19 cellular contexts compared by ENCODE assay signal in the genomic region with DNA sequence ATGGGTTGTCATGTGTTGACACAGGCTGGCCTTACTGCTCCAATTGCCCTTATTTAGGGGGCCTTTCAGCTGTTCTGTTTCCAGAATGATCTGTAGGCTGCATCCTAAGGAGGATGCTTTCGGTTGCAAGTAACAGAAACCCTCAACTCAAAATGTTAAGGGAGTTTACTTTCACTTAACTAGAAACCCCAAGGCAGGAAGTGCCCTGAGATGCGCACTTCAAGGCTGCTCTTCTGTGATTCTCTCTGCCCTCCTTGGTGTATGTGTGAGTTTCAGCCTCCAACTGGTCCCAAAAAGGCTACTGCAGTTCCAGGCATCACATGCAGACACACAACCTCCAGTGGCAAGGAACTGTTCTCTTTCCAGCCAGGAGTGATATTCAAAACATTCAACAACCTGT.
A peak's percentile ranks its signal among the peaks of the same experiment; 100 is the strongest.
DNase-seq lines count a peak whose midpoint lies in the region; ATAC-seq lines count a peak whose summit lies in the region.
"Had no signal": no experiment of that assay in that cellular context is flagged by ENCODE, and none has a peak within 500 bp of the region (broad histone marks: within the 10 kb centered on the region; RNA-seq: fewer than 3 reads in every experiment).

No MANE protein-coding gene starts in this region.

- peak; percentile 53 for ATAC-seq in activated CD4-positive, alpha-beta T cell treated with anti-CD3 and anti-CD28 coated beads for 36 hours
- ATAC-seq in CD4-positive, CD25-positive, alpha-beta regulatory T cell (ENCODE audit: low read depth in 2 of 2) = peak; percentile 46 to 60
- no peak for ATAC-seq in activated CD8-positive, alpha-beta T cell treated with anti-CD3 and anti-CD28 coated beads, Interleukin-2, amount 10 ng/mL, durations not matched to agents 7 days and 5 days
- ATAC-seq: HCT116, K562 had no signal

- intact Hi-C loops in activated CD4-positive, alpha-beta T cell treated with anti-CD3 and anti-CD28 coated beads for 36 hours (cut with DNase I, micrococcal nuclease) = no loop called here

- H3K27ac Mint-ChIP-seq in activated CD4-positive, alpha-beta T cell treated with anti-CD3 and anti-CD28 coated beads for 36 hours = no peak overlapping the region
- peak overlapping the region in 1 of 3 donors; percentile 65 for H3K27ac Mint-ChIP-seq in CD4-positive, CD25-positive, alpha-beta regulatory T cell
- H3K27ac Mint-ChIP-seq in activated CD8-positive, alpha-beta T cell treated with anti-CD3 and anti-CD28 coated beads, Interleukin-2, amount 10 ng/mL, durations not matched to agents 7 days and 5 days = peak overlapping the region; percentile 66
- H3K27ac Mint-ChIP-seq: CD4-positive, alpha-beta T cell had no signal

- no peak for DNase-seq in activated CD4-positive, alpha-beta T cell treated with anti-CD3 and anti-CD28 coated beads for 36 hours
- no peak for DNase-seq in activated CD4-positive, alpha-beta T cell treated with anti-CD3 and anti-CD28 coated beads, Interleukin-2, amount 50 U/mL, for 1 hour
- peak in 1 of 3 donors; percentile 56 for DNase-seq in CD4-positive, CD25-positive, alpha-beta regulatory T cell
- peak; percentile 37 for DNase-seq in Jurkat, Clone E6-1 (ENCODE audit: low read depth, low spot score)
- peak; percentile 23 for DNase-seq in activated CD8-positive, alpha-beta T cell treated with anti-CD3 and anti-CD28 coated beads, Interleukin-2, amount 10 ng/mL, durations not matched to agents 7 days and 5 days
- DNase-seq in SW480 (ENCODE audit: low spot score) = no peak
- no peak for DNase-seq in ecto neural progenitor cell (ENCODE audit: low spot score)
- no peak for DNase-seq in NK-92 treated with Interleukin-12 subunit alpha and Interleukin-12 subunit beta, amount 100 ng/mL, for 24 hours (lab: John Stamatoyannopoulos, UW)
- DNase-seq: AML-193; Calu3; CD4-positive, alpha-beta T cell; DMS 273 treated with DMSO at 0.1 percent for 48 hours; DMS79; EL had no signal

- no peaks in the 10 kb centered on the region for H3K9me3 ChIP-seq in CD4-positive, CD25-positive, alpha-beta regulatory T cell (ENCODE audit: control insufficient read depth in 2 of 2, low read length in 2 of 2)

- no peaks in the 10 kb centered on the region for H3K36me3 ChIP-seq in CD4-positive, CD25-positive, alpha-beta regulatory T cell (ENCODE audit: control insufficient read depth, insufficient read depth, low read length)
- H3K36me3 ChIP-seq: BLaER1 had no signal

- no peak overlapping the region for H3K4me3 ChIP-seq in CD4-positive, CD25-positive, alpha-beta regulatory T cell (ENCODE audit: low read depth, low read length)
- H3K4me3 ChIP-seq in Jurkat, Clone E6-1 (ENCODE audit: low read length) = no peak overlapping the region
- H3K4me3 ChIP-seq: BLaER1, K562 had no signal

- H3K4me1 Mint-ChIP-seq in activated CD4-positive, alpha-beta T cell treated with anti-CD3 and anti-CD28 coated beads for 36 hours = peaks cover 4% of the 10 kb centered on the region
- H3K4me1 Mint-ChIP-seq in CD4-positive, CD25-positive, alpha-beta regulatory T cell = peaks cover 0 to 24% (median 4%) of the 10 kb centered on the region in 4 donors
- peaks cover 17% of the 10 kb centered on the region for H3K4me1 Mint-ChIP-seq in activated CD8-positive, alpha-beta T cell treated with anti-CD3 and anti-CD28 coated beads, Interleukin-2, amount 10 ng/mL, durations not matched to agents 7 days and 5 days (ENCODE audit: low read depth)

- POLR2A ChIA-PET in activated CD4-positive, alpha-beta T cell treated with anti-CD3 and anti-CD28 coated beads for 36 hours (lab: Charles Lee) = no interaction called here
- POLR2A ChIA-PET in activated CD8-positive, alpha-beta T cell treated with anti-CD3 and anti-CD28 coated beads, Interleukin-2, amount 10 ng/mL, durations not matched to agents 7 days and 5 days (lab: Charles Lee) = interaction anchor here (0.7 kb wide), 1 partner anchor 814 kb away, joined by 3 read pairs; no protein-coding TSS in a partner anchor

- no peaks in the 10 kb centered on the region for H3K36me3 Mint-ChIP-seq in activated CD4-positive, alpha-beta T cell treated with anti-CD3 and anti-CD28 coated beads for 36 hours (ENCODE audit: low read depth)
- H3K36me3 Mint-ChIP-seq in CD4-positive, CD25-positive, alpha-beta regulatory T cell = no peaks in the 10 kb centered on the region
- H3K36me3 Mint-ChIP-seq in activated CD8-positive, alpha-beta T cell treated with anti-CD3 and anti-CD28 coated beads, Interleukin-2, amount 10 ng/mL, durations not matched to agents 7 days and 5 days (ENCODE audit: low read depth) = peaks cover 4% of the 10 kb centered on the region

- H3K27ac ChIP-seq in CD4-positive, CD25-positive, alpha-beta regulatory T cell (ENCODE audit: insufficient read depth, low read length, poor library complexity, severe bottlenecking) = no peak overlapping the region
- H3K27ac ChIP-seq: 22Rv1, BLaER1, HL-60 had no signal

- no peaks in the 10 kb centered on the region for H3K27me3 Mint-ChIP-seq in activated CD4-positive, alpha-beta T cell treated with anti-CD3 and anti-CD28 coated beads for 36 hours
- H3K27me3 Mint-ChIP-seq in CD4-positive, CD25-positive, alpha-beta regulatory T cell = no peaks in the 10 kb centered on the region
- no peaks in the 10 kb centered on the region for H3K27me3 Mint-ChIP-seq in activated CD8-positive, alpha-beta T cell treated with anti-CD3 and anti-CD28 coated beads, Interleukin-2, amount 10 ng/mL, durations not matched to agents 7 days and 5 days (ENCODE audit: low read depth)
- H3K27me3 Mint-ChIP-seq: CD4-positive, alpha-beta T cell had no signal

- H3K9me3 Mint-ChIP-seq in activated CD4-positive, alpha-beta T cell treated with anti-CD3 and anti-CD28 coated beads for 36 hours (ENCODE audit: low read depth) = peaks cover 4% of the 10 kb centered on the region
- peaks cover 0 to 8% (median 0%) of the 10 kb centered on the region in 7 donors for H3K9me3 Mint-ChIP-seq in CD4-positive, CD25-positive, alpha-beta regulatory T cell
- no peaks in the 10 kb centered on the region for H3K9me3 Mint-ChIP-seq in activated CD8-positive, alpha-beta T cell treated with anti-CD3 and anti-CD28 coated beads, Interleukin-2, amount 10 ng/mL, durations not matched to agents 7 days and 5 days (ENCODE audit: insufficient read depth)
- H3K9me3 Mint-ChIP-seq: CD4-positive, alpha-beta T cell had no signal

- peaks cover 9% of the 10 kb centered on the region for H3K4me1 ChIP-seq in CD4-positive, CD25-positive, alpha-beta regulatory T cell (ENCODE audit: control insufficient read depth, insufficient read depth, low read length, poor library complexity, severe bottlenecking)

- CTCF ChIA-PET in activated CD4-positive, alpha-beta T cell treated with anti-CD3 and anti-CD28 coated beads for 36 hours (lab: Charles Lee) = no interaction called here
- CTCF ChIA-PET in activated CD8-positive, alpha-beta T cell treated with anti-CD3 and anti-CD28 coated beads, Interleukin-2, amount 10 ng/mL, durations not matched to agents 7 days and 5 days (lab: Charles Lee) = no interaction called here

- H3K27me3 ChIP-seq in CD4-positive, CD25-positive, alpha-beta regulatory T cell (ENCODE audit: control insufficient read depth, insufficient read depth, low read length) = no peaks in the 10 kb centered on the region
- H3K27me3 ChIP-seq: BLaER1 had no signal

- no peak overlapping the region for H3K4me3 Mint-ChIP-seq in activated CD4-positive, alpha-beta T cell treated with anti-CD3 and anti-CD28 coated beads for 36 hours
- H3K4me3 Mint-ChIP-seq in CD4-positive, CD25-positive, alpha-beta regulatory T cell = no peak overlapping the region
- no peak overlapping the region for H3K4me3 Mint-ChIP-seq in activated CD8-positive, alpha-beta T cell treated with anti-CD3 and anti-CD28 coated beads, Interleukin-2, amount 10 ng/mL, durations not matched to agents 7 days and 5 days
- H3K4me3 Mint-ChIP-seq: CD4-positive, alpha-beta T cell had no signal

Comparison
In these comparisons a context has a peak if more than half of its experiments do, and no peak if none do; other contexts are left out.
1. DNase-seq: peak in Jurkat, Clone E6-1 (single experiment) and activated CD8-positive, alpha-beta T cell treated with anti-CD3 and anti-CD28 coated beads, Interleukin-2, amount 10 ng/mL, durations not matched to agents 7 days and 5 days (single experiment); none in activated CD4-positive, alpha-beta T cell treated with anti-CD3 and anti-CD28 coated beads for 36 hours (single experiment), activated CD4-positive, alpha-beta T cell treated with anti-CD3 and anti-CD28 coated beads, Interleukin-2, amount 50 U/mL, for 1 hour (single experiment), SW480 (single experiment), ecto neural progenitor cell (single experiment) and NK-92 treated with Interleukin-12 subunit alpha and Interleukin-12 subunit beta, amount 100 ng/mL, for 24 hours (single experiment).